28 cellular contexts compared by ENCODE assay signal in the genomic region with DNA sequence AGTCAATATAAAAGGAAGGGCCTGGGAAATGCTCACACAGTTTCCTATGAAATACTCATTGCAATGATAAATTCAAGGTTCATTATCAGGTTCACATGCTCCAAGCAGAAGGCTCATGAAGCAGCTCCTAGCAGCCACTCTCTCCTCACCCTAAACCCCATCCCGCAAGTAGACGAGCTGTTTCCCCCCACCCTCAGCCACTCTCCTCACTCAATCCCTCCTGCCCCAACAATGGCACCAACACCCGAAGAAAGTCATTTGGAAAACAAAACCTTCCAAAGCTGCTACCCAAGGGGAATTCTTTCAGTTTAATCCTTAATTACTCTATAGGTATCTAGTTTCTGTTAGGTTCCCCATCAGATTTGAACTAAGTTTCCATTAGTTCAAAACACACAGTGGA.
DNase-seq lines count a peak whose midpoint lies in the region; ATAC-seq, FAIRE-seq and TF ChIP-seq lines count a peak whose summit lies in the region.
"Had no signal": no experiment of that assay in that cellular context is flagged by ENCODE, and none has a peak within 500 bp of the region (broad histone marks: within the 10 kb centered on the region; RNA-seq: fewer than 3 reads in every experiment).

No MANE protein-coding gene starts in this region.

- no peak overlapping the region for H2AFZ ChIP-seq in astrocyte (ENCODE audit: low read depth, low read length)

- no peak for ATAC-seq in naive thymus-derived CD8-positive, alpha-beta T cell
- ATAC-seq in HG03342 (IDR thresholded peaks at IDR 0.05; ENCODE audit: unreplicated experiment) = no peak
- ATAC-seq: body of pancreas had no signal

- CTCF ChIA-PET in CD8-positive, alpha-beta memory T cell (lab: Charles Lee) = no interaction called here

- no peaks in the 10 kb centered on the region for H3K27me3 Mint-ChIP-seq in T-helper 2 cell treated with Interferon-gamma antibody and Interleukin-4, amounts not matched to agents 5 μg/mL and 100 μg/mL, for 36 hours (ENCODE audit: low read depth)
- H3K27me3 Mint-ChIP-seq in CD8-positive, alpha-beta memory T cell = no peaks in the 10 kb centered on the region
- H3K27me3 Mint-ChIP-seq in astrocyte (ENCODE audit: low read depth, unreplicated experiment) = no peaks in the 10 kb centered on the region
- no peaks in the 10 kb centered on the region for H3K27me3 Mint-ChIP-seq in naive thymus-derived CD8-positive, alpha-beta T cell
- H3K27me3 Mint-ChIP-seq: activated CD4-positive, alpha-beta T cell treated with anti-CD3 and anti-CD28 coated beads, Interleukin-2, amount 10 ng/mL, durations not matched to agents 7 days and 5 days; dendritic cell treated with granulocyte-macrophage colony-stimulating factor and Interleukin-4, amounts not matched to agents 40 ng/mL and 50 ng/mL, for 4 days had no signal

- peak overlapping the region; percentile 28 for H3K27ac Mint-ChIP-seq in T-helper 2 cell treated with Interferon-gamma antibody and Interleukin-4, amounts not matched to agents 5 μg/mL and 100 μg/mL, for 36 hours
- H3K27ac Mint-ChIP-seq in CD8-positive, alpha-beta memory T cell = peak overlapping the region in 6 of 8 donors; percentile 3 to 49 (median 38)
- H3K27ac Mint-ChIP-seq in astrocyte (ENCODE audit: unreplicated experiment) = peak overlapping the region; percentile 41
- peak overlapping the region in 8 of 10 donors; percentile 13 to 82 (median 56) for H3K27ac Mint-ChIP-seq in naive thymus-derived CD8-positive, alpha-beta T cell
- H3K27ac Mint-ChIP-seq: activated CD4-positive, alpha-beta T cell treated with anti-CD3 and anti-CD28 coated beads, Interleukin-2, amount 10 ng/mL, durations not matched to agents 7 days and 5 days; dendritic cell treated with granulocyte-macrophage colony-stimulating factor and Interleukin-4, amounts not matched to agents 40 ng/mL and 50 ng/mL, for 4 days; endodermal cell; HFFc6 had no signal

- H3K36me3 Mint-ChIP-seq in T-helper 2 cell treated with Interferon-gamma antibody and Interleukin-4, amounts not matched to agents 5 μg/mL and 100 μg/mL, for 36 hours (ENCODE audit: low read depth) = peaks cover 51% of the 10 kb centered on the region
- peaks cover 0 to 46% (median 14%) of the 10 kb centered on the region in 3 donors for H3K36me3 Mint-ChIP-seq in CD8-positive, alpha-beta memory T cell
- peaks cover 10% of the 10 kb centered on the region for H3K36me3 Mint-ChIP-seq in astrocyte (ENCODE audit: low read depth, unreplicated experiment)
- H3K36me3 Mint-ChIP-seq in naive thymus-derived CD8-positive, alpha-beta T cell = peaks cover 4 to 56% (median 18%) of the 10 kb centered on the region in 3 donors

- no peak for TF ChIP-seq CTCF in astrocyte (IDR thresholded peaks at IDR 0.05; ENCODE audit: insufficient read depth, low read depth, low read length)

- DNase-seq in T-helper 2 cell treated with Interferon-gamma antibody and Interleukin-4, amounts not matched to agents 5 μg/mL and 100 μg/mL, for 36 hours (ENCODE audit: low spot score) = no peak
- no peak for DNase-seq in T-helper 2 cell
- DNase-seq in CD8-positive, alpha-beta memory T cell = no peak
- no peak for DNase-seq in astrocyte (ENCODE audit: low read depth)
- no peak for DNase-seq in naive thymus-derived CD8-positive, alpha-beta T cell
- no peak for DNase-seq in posterior cingulate gyrus
- no peak for DNase-seq in SHP77 treated with DMSO at 0.1 percent for 48 hours (lab: John Stamatoyannopoulos, UW)
- DNase-seq: activated CD4-positive, alpha-beta T cell treated with anti-CD3 and anti-CD28 coated beads, Interleukin-2, amount 10 ng/mL, durations not matched to agents 7 days and 5 days; body of pancreas; endodermal cell; HFFc6; IMR-90; left ventricle myocardium inferior; MV-4-11; NCI-H1436; NCI-H345; Peyer's patch; stimulated activated naive CD4-positive, alpha-beta T cell; T1000; testis had no signal

- no peak overlapping the region for H3K9ac ChIP-seq in astrocyte (ENCODE audit: low read length)

- no peak for FAIRE-seq in astrocyte (lab: Jason Lieb, UNC)
- FAIRE-seq: D721Med, keratinocyte, urothelium cell line had no signal

- H3K9me3 ChIP-seq in CD8-positive, alpha-beta memory T cell (ENCODE audit: low read length) = no peaks in the 10 kb centered on the region
- H3K9me3 ChIP-seq in astrocyte (ENCODE audit: insufficient read depth, low read depth, low read length) = no peaks in the 10 kb centered on the region
- H3K9me3 ChIP-seq: body of pancreas, left ventricle myocardium inferior, Peyer's patch, testis had no signal

- H3K9me3 Mint-ChIP-seq in T-helper 2 cell treated with Interferon-gamma antibody and Interleukin-4, amounts not matched to agents 5 μg/mL and 100 μg/mL, for 36 hours = no peaks in the 10 kb centered on the region
- no peaks in the 10 kb centered on the region for H3K9me3 Mint-ChIP-seq in CD8-positive, alpha-beta memory T cell
- H3K9me3 Mint-ChIP-seq in astrocyte (ENCODE audit: unreplicated experiment) = no peaks in the 10 kb centered on the region
- no peaks in the 10 kb centered on the region for H3K9me3 Mint-ChIP-seq in naive thymus-derived CD8-positive, alpha-beta T cell
- H3K9me3 Mint-ChIP-seq: activated CD4-positive, alpha-beta T cell treated with anti-CD3 and anti-CD28 coated beads, Interleukin-2, amount 10 ng/mL, durations not matched to agents 7 days and 5 days; dendritic cell treated with granulocyte-macrophage colony-stimulating factor and Interleukin-4, amounts not matched to agents 40 ng/mL and 50 ng/mL, for 4 days; endodermal cell; HFFc6 had no signal

- no peaks in the 10 kb centered on the region for H3K27me3 ChIP-seq in CD8-positive, alpha-beta memory T cell (ENCODE audit: insufficient read depth, low read length, poor library complexity, severe bottlenecking)
- no peaks in the 10 kb centered on the region for H3K27me3 ChIP-seq in astrocyte (ENCODE audit: insufficient read depth, low read length)
- H3K27me3 ChIP-seq: body of pancreas, Peyer's patch, testis had no signal

- no peak overlapping the region for H3K27ac ChIP-seq in CD8-positive, alpha-beta memory T cell (ENCODE audit: low read depth, low read length)
- H3K27ac ChIP-seq in astrocyte (ENCODE audit: low read depth, low read length) = no peak overlapping the region
- H3K27ac ChIP-seq: 22Rv1, body of pancreas, C4-2B, left ventricle myocardium inferior, Peyer's patch, testis, VCaP had no signal

- H3K4me1 Mint-ChIP-seq in T-helper 2 cell treated with Interferon-gamma antibody and Interleukin-4, amounts not matched to agents 5 μg/mL and 100 μg/mL, for 36 hours (ENCODE audit: low read depth) = peaks cover 59% of the 10 kb centered on the region
- H3K4me1 Mint-ChIP-seq in CD8-positive, alpha-beta memory T cell = peaks cover 77 to 92% (median 92%) of the 10 kb centered on the region in 3 donors
- peaks cover 17% of the 10 kb centered on the region for H3K4me1 Mint-ChIP-seq in astrocyte (ENCODE audit: low read depth, unreplicated experiment)
- peaks cover 65 to 90% (median 87%) of the 10 kb centered on the region in 4 donors for H3K4me1 Mint-ChIP-seq in naive thymus-derived CD8-positive, alpha-beta T cell

- intact Hi-C loops in posterior cingulate gyrus (cut with DNase I) = no loop called here

- POLR2A ChIA-PET in CD8-positive, alpha-beta memory T cell (lab: Charles Lee) = no interaction called here
- POLR2A ChIA-PET in naive thymus-derived CD8-positive, alpha-beta T cell (lab: Charles Lee) = no interaction called here

- peaks cover 96% of the 10 kb centered on the region for H3K79me2 ChIP-seq in astrocyte (ENCODE audit: insufficient read depth, low read length)

- no peak overlapping the region for H3K4me2 ChIP-seq in astrocyte (ENCODE audit: low read length)

- H3K4me1 ChIP-seq in CD8-positive, alpha-beta memory T cell (ENCODE audit: insufficient read depth, low read length) = peaks cover 75% of the 10 kb centered on the region
- H3K4me1 ChIP-seq in astrocyte (ENCODE audit: insufficient read depth, low read length) = no peaks in the 10 kb centered on the region

- H3K36me3 ChIP-seq in CD8-positive, alpha-beta memory T cell (ENCODE audit: insufficient read depth, low read length) = no peaks in the 10 kb centered on the region
- no peaks in the 10 kb centered on the region for H3K36me3 ChIP-seq in astrocyte (ENCODE audit: insufficient read depth, low read length)

- H3K4me3 ChIP-seq in CD8-positive, alpha-beta memory T cell (ENCODE audit: low read length) = no peak overlapping the region
- H3K4me3 ChIP-seq in astrocyte (ENCODE audit: insufficient read depth, low read depth, low read length) = no peak overlapping the region
- H3K4me3 ChIP-seq: body of pancreas, left ventricle myocardium inferior, Peyer's patch, testis had no signal

- H3K4me3 Mint-ChIP-seq in T-helper 2 cell treated with Interferon-gamma antibody and Interleukin-4, amounts not matched to agents 5 μg/mL and 100 μg/mL, for 36 hours = no peak overlapping the region
- peak overlapping the region in 5 of 7 donors; percentile 16 to 80 (median 42) for H3K4me3 Mint-ChIP-seq in CD8-positive, alpha-beta memory T cell
- H3K4me3 Mint-ChIP-seq in astrocyte (ENCODE audit: unreplicated experiment) = no peak overlapping the region
- peak overlapping the region in 8 of 10 donors; percentile 17 to 57 (median 32) for H3K4me3 Mint-ChIP-seq in naive thymus-derived CD8-positive, alpha-beta T cell
- H3K4me3 Mint-ChIP-seq: activated CD4-positive, alpha-beta T cell treated with anti-CD3 and anti-CD28 coated beads, Interleukin-2, amount 10 ng/mL, durations not matched to agents 7 days and 5 days; dendritic cell treated with granulocyte-macrophage colony-stimulating factor and Interleukin-4, amounts not matched to agents 40 ng/mL and 50 ng/mL, for 4 days; endodermal cell; HFFc6 had no signal

- peaks cover 95% of the 10 kb centered on the region for H4K20me1 ChIP-seq in astrocyte (ENCODE audit: insufficient read depth, low read length)

Comparison
In these comparisons a context has a peak if more than half of its experiments do, and no peak if none do; other contexts are left out.
1. H3K4me3 Mint-ChIP-seq: peak in CD8-positive, alpha-beta memory T cell (5 of 7) and naive thymus-derived CD8-positive, alpha-beta T cell (8 of 10); none in T-helper 2 cell treated with Interferon-gamma antibody and Interleukin-4, amounts not matched to agents 5 μg/mL and 100 μg/mL, for 36 hours (single experiment) and astrocyte (single experiment).
2. Peak in every context shown above with its lines, with median percentiles within 50 percentile points of each other: H3K27ac Mint-ChIP-seq.